ENCODE assay signal across 26 cellular contexts in the genomic region with DNA sequence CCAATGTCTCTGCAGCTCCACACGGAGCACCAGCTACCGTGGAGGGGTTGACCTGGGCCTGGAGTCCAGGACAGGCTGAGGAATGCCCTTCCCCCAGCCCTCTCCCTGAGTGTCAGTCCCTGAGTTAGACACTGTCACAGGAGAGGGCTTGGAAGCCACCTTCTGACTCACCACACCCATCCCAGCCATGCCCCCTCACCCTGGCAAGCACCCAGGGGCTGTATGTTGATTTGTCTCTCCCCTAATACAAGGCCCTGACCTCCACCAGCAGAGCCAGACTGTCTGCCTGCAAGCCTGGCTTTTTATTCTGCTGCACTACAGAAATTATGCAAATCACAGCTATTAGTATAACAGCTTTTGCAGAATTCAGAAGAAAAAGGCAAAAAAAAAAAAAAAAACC.
"Had no signal": no experiment of that assay in that cellular context is flagged by ENCODE, and none has a peak within 500 bp of the region (broad histone marks: within the 10 kb centered on the region; RNA-seq: fewer than 3 reads in every experiment).

No MANE protein-coding gene starts in this region.

- H3K4me1 ChIP-seq: esophagus squamous epithelium, lower lobe of right lung, prostate gland, tibial artery, upper lobe of left lung, uterus had no signal

- H3K9me3 Mint-ChIP-seq: natural killer cell treated with Interleukin-12 subunit alpha and Interleukin-12 subunit beta and Interleukin-15 and Interleukin-18, amount 100 ng/mL, for 72 hours; stimulated activated effector memory CD8-positive, alpha-beta T cell treated with anti-CD3 and anti-CD28 coated beads, Interleukin-12 subunit alpha, Interleukin-12 subunit beta, amount 100 ng/mL, for 72 hours had no signal

- H3K4me3 Mint-ChIP-seq: natural killer cell treated with Interleukin-12 subunit alpha and Interleukin-12 subunit beta and Interleukin-15 and Interleukin-18, amount 100 ng/mL, for 72 hours; stimulated activated effector memory CD8-positive, alpha-beta T cell treated with anti-CD3 and anti-CD28 coated beads, Interleukin-12 subunit alpha, Interleukin-12 subunit beta, amount 100 ng/mL, for 72 hours had no signal

- H3K27ac Mint-ChIP-seq: natural killer cell treated with Interleukin-12 subunit alpha and Interleukin-12 subunit beta and Interleukin-15 and Interleukin-18, amount 100 ng/mL, for 72 hours; stimulated activated effector memory CD8-positive, alpha-beta T cell treated with anti-CD3 and anti-CD28 coated beads, Interleukin-12 subunit alpha, Interleukin-12 subunit beta, amount 100 ng/mL, for 72 hours had no signal

- H3K27me3 ChIP-seq: esophagus squamous epithelium, heart right ventricle, right atrium auricular region, testis, tibial artery, upper lobe of left lung, uterus had no signal

- DNase-seq: dermis blood vessel endothelial cell; effector memory CD4-positive, alpha-beta T cell; erythroblast; esophagus squamous epithelium; foreskin melanocyte; glutamatergic neuron; heart right ventricle; hippocampal formation; kidney glomerular epithelial cell; left ventricle myocardium superior; lower lobe of right lung; nucleus accumbens; stimulated activated CD4-positive, alpha-beta T cell treated with anti-CD3 and anti-CD28 coated beads, Interleukin-2, amount 100 ng/mL, for 24 hours; stimulated activated CD4-positive, alpha-beta T cell treated with anti-CD3 and anti-CD28 coated beads, Interleukin-4, amount 100 ng/mL, for 24 hours; stimulated activated naive CD4-positive, alpha-beta T cell treated with Interleukin-2 at 50 U/mL for 16 hours; substantia nigra; testis; tibial artery; upper lobe of left lung; uterus had no signal

- H3K4me3 ChIP-seq: coronary artery, esophagus squamous epithelium, heart right ventricle, lower lobe of right lung, prostate gland, right atrium auricular region, testis, tibial artery, upper lobe of left lung, uterus had no signal

- H3K36me3 ChIP-seq: esophagus squamous epithelium, heart right ventricle, lower lobe of right lung, prostate gland, right atrium auricular region, tibial artery, upper lobe of left lung, uterus had no signal

- H3K4me1 Mint-ChIP-seq: stimulated activated effector memory CD8-positive, alpha-beta T cell treated with anti-CD3 and anti-CD28 coated beads, Interleukin-12 subunit alpha, Interleukin-12 subunit beta, amount 100 ng/mL, for 72 hours had no signal

- H3K27ac ChIP-seq: coronary artery, esophagus squamous epithelium, heart right ventricle, lower lobe of right lung, prostate gland, right atrium auricular region, testis, tibial artery, upper lobe of left lung, uterus had no signal

- ATAC-seq: heart right ventricle; left ventricle myocardium superior; lower lobe of right lung; natural killer cell treated with Interleukin-12 subunit alpha and Interleukin-12 subunit beta and Interleukin-15 and Interleukin-18, amount 100 ng/mL, for 72 hours; sciatic nerve; stimulated activated effector memory CD8-positive, alpha-beta T cell treated with anti-CD3 and anti-CD28 coated beads, Interleukin-12 subunit alpha, Interleukin-12 subunit beta, amount 100 ng/mL, for 72 hours had no signal

- H3K36me3 Mint-ChIP-seq: natural killer cell treated with Interleukin-12 subunit alpha and Interleukin-12 subunit beta and Interleukin-15 and Interleukin-18, amount 100 ng/mL, for 72 hours; stimulated activated effector memory CD8-positive, alpha-beta T cell treated with anti-CD3 and anti-CD28 coated beads, Interleukin-12 subunit alpha, Interleukin-12 subunit beta, amount 100 ng/mL, for 72 hours had no signal

- H3K9me3 ChIP-seq: esophagus squamous epithelium, heart right ventricle, lower lobe of right lung, prostate gland, right atrium auricular region, testis, tibial artery, upper lobe of left lung, uterus had no signal
